14 cellular contexts compared by ENCODE assay signal in the genomic region with DNA sequence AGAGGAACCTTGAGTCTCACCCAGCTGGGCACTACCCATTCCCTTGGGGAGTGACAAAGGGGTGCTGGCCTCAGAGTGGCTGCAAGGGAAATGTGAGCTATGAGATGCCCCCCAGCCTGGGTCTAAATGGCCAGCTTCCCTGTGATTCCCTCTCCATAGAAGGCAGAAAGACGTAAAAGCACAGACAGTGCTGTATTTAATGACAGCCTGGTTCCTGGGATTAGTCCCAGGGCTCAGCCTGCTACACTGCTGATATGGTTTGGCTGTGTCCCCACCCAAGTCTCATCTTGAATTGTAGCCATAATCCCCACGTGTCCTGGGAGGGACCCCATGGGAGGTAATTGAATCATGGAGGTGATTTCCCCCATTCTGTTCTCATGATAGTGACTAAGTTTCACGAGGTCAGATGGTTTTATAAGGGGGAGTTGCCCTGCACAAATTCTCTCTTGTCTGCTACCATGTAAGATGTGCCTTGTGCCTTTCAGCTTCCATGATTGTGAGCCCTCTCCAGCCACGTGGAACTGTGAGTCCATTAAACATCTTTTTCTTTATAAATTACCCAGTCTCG. TPM values are rescaled to one million over a fixed set of nuclear protein-coding genes. Genes with fewer than 3 reads are reported as not detected.
"Had no signal": no experiment of that assay in that cellular context is flagged by ENCODE, and none has a peak within 500 bp of the region (broad histone marks: within the 10 kb centered on the region; RNA-seq: fewer than 3 reads in every experiment).

No MANE protein-coding gene starts in this region.

- H3K27ac ChIP-seq: skin epidermis had no signal

- DNase-seq: activated CD4-positive, alpha-beta T cell treated with anti-CD3 and anti-CD28 coated beads, Interleukin-2, amount 50 U/mL, for 1 hour; activated CD4-positive, CD25-positive, alpha-beta regulatory T cell; activated naive CD4-positive, alpha-beta T cell treated with anti-CD3 and anti-CD28 coated beads, Interleukin-2, amount 10 ng/mL, durations not matched to agents 7 days and 5 days; activated T-cell treated with anti-CD3 and anti-CD28 coated beads for 4 hours; T-helper 2 cell had no signal

- H3K4me1 Mint-ChIP-seq: activated naive CD4-positive, alpha-beta T cell treated with anti-CD3 and anti-CD28 coated beads, Interleukin-2, amount 10 ng/mL, durations not matched to agents 7 days and 5 days; stimulated activated memory B cell treated with anti-CD40 and anti-IgM and Interleukin-4, amounts not matched to agents 10 μg/mL and 1 μg/mL and 100 μg/mL, for 72 hours had no signal

- ATAC-seq: left lobe of liver; natural killer cell treated with Interleukin-12 subunit alpha and Interleukin-12 subunit beta and Interleukin-15 and Interleukin-18, amount 100 ng/mL, for 72 hours; stimulated activated memory B cell treated with anti-CD40 and anti-IgM and Interleukin-4, amounts not matched to agents 10 μg/mL and 1 μg/mL and 100 μg/mL, for 72 hours had no signal

- H3K4me3 ChIP-seq: skin epidermis had no signal

- H3K27me3 Mint-ChIP-seq: activated naive CD4-positive, alpha-beta T cell treated with anti-CD3 and anti-CD28 coated beads, Interleukin-2, amount 10 ng/mL, durations not matched to agents 7 days and 5 days; dendritic cell treated with granulocyte-macrophage colony-stimulating factor and Interleukin-4, amounts not matched to agents 40 ng/mL and 50 ng/mL, for 4 days; stimulated activated memory B cell treated with anti-CD40 and anti-IgM and Interleukin-4, amounts not matched to agents 10 μg/mL and 1 μg/mL and 100 μg/mL, for 72 hours had no signal

- H3K4me3 Mint-ChIP-seq: activated naive CD4-positive, alpha-beta T cell treated with anti-CD3 and anti-CD28 coated beads, Interleukin-2, amount 10 ng/mL, durations not matched to agents 7 days and 5 days; dendritic cell treated with granulocyte-macrophage colony-stimulating factor and Interleukin-4, amounts not matched to agents 40 ng/mL and 50 ng/mL, for 4 days; natural killer cell treated with Interleukin-12 subunit alpha and Interleukin-12 subunit beta and Interleukin-15 and Interleukin-18, amount 100 ng/mL, for 72 hours; stimulated activated memory B cell treated with anti-CD40 and anti-IgM and Interleukin-4, amounts not matched to agents 10 μg/mL and 1 μg/mL and 100 μg/mL, for 72 hours; type B pancreatic cell had no signal

- H3K9me3 Mint-ChIP-seq: activated naive CD4-positive, alpha-beta T cell treated with anti-CD3 and anti-CD28 coated beads, Interleukin-2, amount 10 ng/mL, durations not matched to agents 7 days and 5 days; activated T-helper 2 cell treated with anti-CD3 and anti-CD28 coated beads, Interferon-gamma antibody, Interleukin-2, Interleukin-4, amounts not matched to agents 10 μg/mL and 5 μg/mL and 100 μg/mL, durations not matched to agents 14 hours and 24 hours and 36 hours; natural killer cell treated with Interleukin-12 subunit alpha and Interleukin-12 subunit beta and Interleukin-15 and Interleukin-18, amount 100 ng/mL, for 72 hours; type B pancreatic cell had no signal

- H3K27ac Mint-ChIP-seq: activated naive CD4-positive, alpha-beta T cell treated with anti-CD3 and anti-CD28 coated beads, Interleukin-2, amount 10 ng/mL, durations not matched to agents 7 days and 5 days; activated T-helper 2 cell treated with anti-CD3 and anti-CD28 coated beads, Interferon-gamma antibody, Interleukin-2, Interleukin-4, amounts not matched to agents 10 μg/mL and 5 μg/mL and 100 μg/mL, durations not matched to agents 14 hours and 24 hours and 36 hours; dendritic cell treated with granulocyte-macrophage colony-stimulating factor and Interleukin-4, amounts not matched to agents 40 ng/mL and 50 ng/mL, for 4 days; natural killer cell treated with Interleukin-12 subunit alpha and Interleukin-12 subunit beta and Interleukin-15 and Interleukin-18, amount 100 ng/mL, for 72 hours; stimulated activated memory B cell treated with anti-CD40 and anti-IgM and Interleukin-4, amounts not matched to agents 10 μg/mL and 1 μg/mL and 100 μg/mL, for 72 hours; type B pancreatic cell had no signal

- H3K36me3 Mint-ChIP-seq: activated naive CD4-positive, alpha-beta T cell treated with anti-CD3 and anti-CD28 coated beads, Interleukin-2, amount 10 ng/mL, durations not matched to agents 7 days and 5 days; natural killer cell treated with Interleukin-12 subunit alpha and Interleukin-12 subunit beta and Interleukin-15 and Interleukin-18, amount 100 ng/mL, for 72 hours; stimulated activated memory B cell treated with anti-CD40 and anti-IgM and Interleukin-4, amounts not matched to agents 10 μg/mL and 1 μg/mL and 100 μg/mL, for 72 hours; type B pancreatic cell had no signal

RNA-seq across cellular contexts. Expression of a gene that starts 23.9 kb away (rescaled TPM):
- total RNA-seq: activated CD8-positive, alpha-beta memory T cell treated with anti-CD3 and anti-CD28 coated beads for 36 hours; activated T-helper 2 cell treated with anti-CD3 and anti-CD28 coated beads, Interferon-gamma antibody, Interleukin-2, Interleukin-4, amounts not matched to agents 10 μg/mL and 5 μg/mL and 100 μg/mL, durations not matched to agents 14 hours and 24 hours and 36 hours; natural killer cell treated with Interleukin-12 subunit alpha and Interleukin-12 subunit beta and Interleukin-15 and Interleukin-18, amount 100 ng/mL, for 72 hours; osteoblast had no signal
